25 cellular contexts compared by ENCODE assay signal in genomic region chr1:33706634-33707255, GRCh38.
DNase-seq lines count a peak whose midpoint lies in the region; ATAC-seq, FAIRE-seq and TF ChIP-seq lines count a peak whose summit lies in the region.
"Had no signal": no experiment of that assay in that cellular context is flagged by ENCODE, and none has a peak within 500 bp of the region (broad histone marks: within the 10 kb centered on the region; RNA-seq: fewer than 3 reads in every experiment).

No MANE protein-coding gene starts in this region.

- no peaks in the 10 kb centered on the region for H3K4me1 Mint-ChIP-seq in natural killer cell treated with Interleukin-12 subunit alpha and Interleukin-12 subunit beta and Interleukin-15 and Interleukin-18, amount 100 ng/mL, for 72 hours (ENCODE audit: low read depth in 2 of 2)
- H3K4me1 Mint-ChIP-seq in natural killer cell (no peaks in the 10 kb centered on the region), neural progenitor cell (peaks cover 23% of the 10 kb centered on the region)
- H3K4me1 Mint-ChIP-seq in activated CD4-positive, alpha-beta memory T cell treated with anti-CD3 and anti-CD28 coated beads for 36 hours (ENCODE audit: low read depth): no peaks in the 10 kb centered on the region
- H3K4me1 Mint-ChIP-seq: CD14-positive monocyte had no signal

- intact Hi-C loops in natural killer cell (cut with micrococcal nuclease): no loop called here
- intact Hi-C loops in activated CD4-positive, alpha-beta memory T cell treated with anti-CD3 and anti-CD28 coated beads for 36 hours (cut with micrococcal nuclease): no loop called here

- H3K9ac ChIP-seq in neural progenitor cell: no peak overlapping the region
- H3K9ac ChIP-seq: BLaER1 had no signal

- peaks cover 22 to 35% of the 10 kb centered on the region in 2 donors for H3K27me3 Mint-ChIP-seq in natural killer cell treated with Interleukin-12 subunit alpha and Interleukin-12 subunit beta and Interleukin-15 and Interleukin-18, amount 100 ng/mL, for 72 hours
- H3K27me3 Mint-ChIP-seq in natural killer cell (ENCODE audit: low read depth in 2 of 2) (peaks cover 14 to 29% of the 10 kb centered on the region in 2 donors), neural progenitor cell (ENCODE audit: insufficient read depth, low read depth) (no peaks in the 10 kb centered on the region)
- peaks cover 23% of the 10 kb centered on the region for H3K27me3 Mint-ChIP-seq in activated CD4-positive, alpha-beta memory T cell treated with anti-CD3 and anti-CD28 coated beads for 36 hours

- H3K4me3 Mint-ChIP-seq in natural killer cell treated with Interleukin-12 subunit alpha and Interleukin-12 subunit beta and Interleukin-15 and Interleukin-18, amount 100 ng/mL, for 72 hours: no peak overlapping the region
- H3K4me3 Mint-ChIP-seq in natural killer cell (no peak overlapping the region), neural progenitor cell (no peak overlapping the region)
- no peak overlapping the region for H3K4me3 Mint-ChIP-seq in activated CD4-positive, alpha-beta memory T cell treated with anti-CD3 and anti-CD28 coated beads for 36 hours
- H3K4me3 Mint-ChIP-seq: CD4-positive, alpha-beta T cell; CD8-positive, alpha-beta T cell had no signal

- no peaks in the 10 kb centered on the region for H3K9me3 ChIP-seq in neural progenitor cell (ENCODE audit: low read depth)
- H3K9me3 ChIP-seq: BE2C, BLaER1, Caco-2 had no signal

- no peaks in the 10 kb centered on the region for H4K20me1 ChIP-seq in neural progenitor cell (ENCODE audit: low read depth)
- H4K20me1 ChIP-seq: BLaER1 had no signal

- POLR2A ChIA-PET in activated CD4-positive, alpha-beta memory T cell treated with anti-CD3 and anti-CD28 coated beads for 36 hours (lab: Charles Lee): no interaction called here

- TF ChIP-seq CTCF in natural killer cell (IDR thresholded peaks at IDR 0.05) (no peak), bronchial epithelial cell (IDR thresholded peaks at IDR 0.05; ENCODE audit: insufficient read depth, low read length, severe bottlenecking) (no peak), neural progenitor cell (IDR thresholded peaks at IDR 0.05) (no peak)

- H3K4me2 ChIP-seq in neural progenitor cell: no peak overlapping the region
- H3K4me2 ChIP-seq: BLaER1 had no signal

- no peak overlapping the region for H2AFZ ChIP-seq in neural progenitor cell (replicated peaks)

- CTCF ChIA-PET in activated CD4-positive, alpha-beta memory T cell treated with anti-CD3 and anti-CD28 coated beads for 36 hours (lab: Charles Lee): no interaction called here

- no peaks in the 10 kb centered on the region for H3K4me1 ChIP-seq in neural progenitor cell
- H3K4me1 ChIP-seq: BE2C, Caco-2 had no signal

- H3K79me2 ChIP-seq in neural progenitor cell (ENCODE audit: low read depth): no peaks in the 10 kb centered on the region

- no peaks in the 10 kb centered on the region for H3K9me3 Mint-ChIP-seq in natural killer cell treated with Interleukin-12 subunit alpha and Interleukin-12 subunit beta and Interleukin-15 and Interleukin-18, amount 100 ng/mL, for 72 hours
- H3K9me3 Mint-ChIP-seq in natural killer cell (no peaks in the 10 kb centered on the region), neural progenitor cell (no peaks in the 10 kb centered on the region)
- H3K9me3 Mint-ChIP-seq in activated CD4-positive, alpha-beta memory T cell treated with anti-CD3 and anti-CD28 coated beads for 36 hours: no peaks in the 10 kb centered on the region
- H3K9me3 Mint-ChIP-seq: CD4-positive, alpha-beta T cell; CD8-positive, alpha-beta T cell had no signal

- H3K27ac Mint-ChIP-seq in natural killer cell treated with Interleukin-12 subunit alpha and Interleukin-12 subunit beta and Interleukin-15 and Interleukin-18, amount 100 ng/mL, for 72 hours: no peak overlapping the region
- H3K27ac Mint-ChIP-seq in natural killer cell (no peak overlapping the region), neural progenitor cell (peak overlapping the region; percentile 23)
- no peak overlapping the region for H3K27ac Mint-ChIP-seq in activated CD4-positive, alpha-beta memory T cell treated with anti-CD3 and anti-CD28 coated beads for 36 hours
- H3K27ac Mint-ChIP-seq: CD14-positive monocyte; CD4-positive, alpha-beta T cell; CD8-positive, alpha-beta T cell had no signal

- H3K27me3 ChIP-seq in bronchial epithelial cell (ENCODE audit: control insufficient read depth, insufficient read depth, low read length) (no peaks in the 10 kb centered on the region), neural progenitor cell (no peaks in the 10 kb centered on the region)
- H3K27me3 ChIP-seq: BE2C, BLaER1 had no signal

- FAIRE-seq in bronchial epithelial cell (lab: Jason Lieb, UNC): peak; percentile 79
- FAIRE-seq in urothelium cell line (lab: Jason Lieb, UNC): peak; percentile 94
- FAIRE-seq: A204.1, D721Med, G401.6, GM12891, GM19239 had no signal

- H3K4me3 ChIP-seq in bronchial epithelial cell (ENCODE audit: low read depth, low read length): no peak overlapping the region
- no peak overlapping the region for H3K4me3 ChIP-seq in neural progenitor cell
- H3K4me3 ChIP-seq: BLaER1 had no signal

- DNase-seq in natural killer cell treated with Interleukin-12 subunit alpha and Interleukin-12 subunit beta and Interleukin-15 and Interleukin-18, amount 100 ng/mL, for 72 hours (ENCODE audit: low spot score): no peak
- DNase-seq in natural killer cell (no peak), bronchial epithelial cell (ENCODE audit: low read depth) (no peak), neural progenitor cell (ENCODE audit: low spot score) (no peak), urothelium cell line (ENCODE audit: low spot score) (no peak), T1000 (lab: John Stamatoyannopoulos, UW) (no peak), iPS-NIHi7 (ENCODE audit: extremely low spot score) (no peak)
- DNase-seq in activated CD4-positive, alpha-beta memory T cell treated with anti-CD3 and anti-CD28 coated beads for 36 hours: no peak
- DNase-seq: 8988T; ACHN; BE2C; C1 segment of cervical spinal cord; Caco-2; Calu3; CD4-positive, alpha-beta T cell; CD8-positive, alpha-beta T cell; DMS79 treated with DMSO at 0.1 percent for 48 hours; GF-D8 had no signal

- no peaks in the 10 kb centered on the region for H3F3A ChIP-seq in neural progenitor cell (ENCODE audit: low read depth)

- H3K27ac ChIP-seq in neural progenitor cell: no peak overlapping the region
- H3K27ac ChIP-seq: BLaER1 had no signal

- no peaks in the 10 kb centered on the region for H3K36me3 Mint-ChIP-seq in natural killer cell treated with Interleukin-12 subunit alpha and Interleukin-12 subunit beta and Interleukin-15 and Interleukin-18, amount 100 ng/mL, for 72 hours
- no peaks in the 10 kb centered on the region for H3K36me3 Mint-ChIP-seq in natural killer cell
- no peaks in the 10 kb centered on the region for H3K36me3 Mint-ChIP-seq in neural progenitor cell
- no peaks in the 10 kb centered on the region for H3K36me3 Mint-ChIP-seq in activated CD4-positive, alpha-beta memory T cell treated with anti-CD3 and anti-CD28 coated beads for 36 hours
- H3K36me3 Mint-ChIP-seq: CD14-positive monocyte; CD8-positive, alpha-beta T cell had no signal

- H3K36me3 ChIP-seq in bronchial epithelial cell (ENCODE audit: control insufficient read depth, insufficient read depth, low read length) (no peaks in the 10 kb centered on the region), neural progenitor cell (no peaks in the 10 kb centered on the region)
- H3K36me3 ChIP-seq: BE2C, BLaER1 had no signal

- ATAC-seq in natural killer cell treated with Interleukin-12 subunit alpha and Interleukin-12 subunit beta and Interleukin-15 and Interleukin-18, amount 100 ng/mL, for 72 hours: peak; percentile 24 to 32
- no peak for ATAC-seq in natural killer cell
- ATAC-seq: CD8-positive, alpha-beta T cell had no signal

Comparison
In these comparisons a context has a peak if more than half of its experiments do, and no peak if none do; other contexts are left out.
1. ATAC-seq: peak in natural killer cell treated with Interleukin-12 subunit alpha and Interleukin-12 subunit beta and Interleukin-15 and Interleukin-18, amount 100 ng/mL, for 72 hours (2 of 2); none in natural killer cell (0 of 3).